ENCODE assay signal across 10 cellular contexts in genomic region chr16:57689772-57690558, GRCh38. TPM values are rescaled to one million over a fixed set of nuclear protein-coding genes. Genes with fewer than 3 reads are reported as not detected.
DNase-seq lines count a peak whose midpoint lies in the region; ATAC-seq and TF ChIP-seq lines count a peak whose summit lies in the region.
"Had no signal": no experiment of that assay in that cellular context is flagged by ENCODE, and none has a peak within 500 bp of the region (broad histone marks: within the 10 kb centered on the region; RNA-seq: fewer than 3 reads in every experiment).

No MANE protein-coding gene starts in this region.

- no peak overlapping the region for H3K9ac ChIP-seq in MM.1S (ENCODE audit: low read length)

- no peaks in the 10 kb centered on the region for H3K9me2 ChIP-seq in MM.1S (replicated peaks; ENCODE audit: insufficient read depth, low read length)

- H3K27me3 Mint-ChIP-seq in CD14-positive monocyte (ENCODE audit: low read depth in 3 of 3) = peaks cover 1 to 10% (median 2%) of the 10 kb centered on the region in 3 donors
- H3K27me3 Mint-ChIP-seq in IgD-negative memory B cell = peaks cover 1% of the 10 kb centered on the region

- H3K27ac ChIP-seq in MM.1S (ENCODE audit: low read length) (no peak overlapping the region), gastrocnemius medialis (no peak overlapping the region)
- H3K27ac ChIP-seq: tibial artery, VCaP had no signal

- H3K27me3 ChIP-seq in MM.1S (replicated peaks; ENCODE audit: insufficient read depth, low read length) = no peaks in the 10 kb centered on the region
- H3K27me3 ChIP-seq in gastrocnemius medialis = peaks cover 0 to 5% (median 0%) of the 10 kb centered on the region in 3 donors

- peaks cover 58% of the 10 kb centered on the region for H3K4me1 Mint-ChIP-seq in CD14-positive monocyte
- H3K4me1 Mint-ChIP-seq in IgD-negative memory B cell = peaks cover 5 to 13% (median 12%) of the 10 kb centered on the region in 3 donors

- no peaks in the 10 kb centered on the region for H3K79me2 ChIP-seq in MM.1S (ENCODE audit: low read length)

- no peaks in the 10 kb centered on the region for H4K20me1 ChIP-seq in MM.1S (ENCODE audit: insufficient read depth, low read length)

- H3K4me3 ChIP-seq in MM.1S (ENCODE audit: low read length) (no peak overlapping the region), gastrocnemius medialis (no peak overlapping the region)
- H3K4me3 ChIP-seq: tibial artery had no signal

- H3K4me3 Mint-ChIP-seq in CD14-positive monocyte (peak overlapping the region; percentile 20 to 24), IgD-negative memory B cell (peak overlapping the region in 3 of 4 donors; percentile 3 to 84 (median 76))

- no peaks in the 10 kb centered on the region for H3F3A ChIP-seq in MM.1S (ENCODE audit: insufficient read depth, low read length)

- TF ChIP-seq POLR2A in gastrocnemius medialis (IDR thresholded peaks at IDR 0.05) = no peak

- no peak overlapping the region for H2AFZ ChIP-seq in MM.1S (ENCODE audit: low read length)

- no peak overlapping the region for H3K4me2 ChIP-seq in MM.1S (ENCODE audit: low read depth, low read length)

- TF ChIP-seq CTCF in CD14-positive monocyte (IDR thresholded peaks at IDR 0.05) (no peak), MM.1S (IDR thresholded peaks at IDR 0.05; ENCODE audit: low read length) (no peak), gastrocnemius medialis (IDR thresholded peaks at IDR 0.05 in 4 of 5, conservative IDR thresholded peaks at IDR 0.05 in 1 of 5) (no peak)

- H3K36me3 Mint-ChIP-seq in CD14-positive monocyte (no peaks in the 10 kb centered on the region), IgD-negative memory B cell (no peaks in the 10 kb centered on the region)

- DNase-seq in CD14-positive monocyte (ENCODE audit: low spot score) (no peak), activated gamma-delta T cell treated with Interleukin-2 at 50 U/mL for 16 hours (peak; percentile 48), NCI-H69 (lab: John Stamatoyannopoulos, UW) (no peak), MM.1S (no peak), gastrocnemius medialis (no peak)
- peak; percentile 15 for DNase-seq in stimulated activated CD8-positive, alpha-beta memory T cell treated with anti-CD3 and anti-CD28 coated beads, Interleukin-12 subunit alpha, Interleukin-12 subunit beta, amount 100 ng/mL, for 4 hours (ENCODE audit: low read depth)

- no peaks in the 10 kb centered on the region for H3K4me1 ChIP-seq in MM.1S (ENCODE audit: low read length)
- no peaks in the 10 kb centered on the region for H3K4me1 ChIP-seq in gastrocnemius medialis
- H3K4me1 ChIP-seq: tibial artery had no signal

- ATAC-seq in GM19351 (IDR thresholded peaks at IDR 0.05; ENCODE audit: unreplicated experiment) (peak; percentile 78), gastrocnemius medialis (no peak)

- H3K36me3 ChIP-seq in MM.1S (replicated peaks; ENCODE audit: insufficient read depth, low read length) (no peaks in the 10 kb centered on the region), gastrocnemius medialis (no peaks in the 10 kb centered on the region)
- H3K36me3 ChIP-seq: tibial artery had no signal

- intact Hi-C loops in CD14-positive monocyte (cut with micrococcal nuclease) (loop anchor here (5.0 kb wide), 3 partner anchors 38 to 43 kb away; no protein-coding TSS in a partner anchor), gastrocnemius medialis (cut with DNase I; ENCODE audit: low total_unique reads) (no loop called here)

- H3K9me3 ChIP-seq in MM.1S (replicated peaks; ENCODE audit: insufficient read depth, low read length) = no peaks in the 10 kb centered on the region
- no peaks in the 10 kb centered on the region for H3K9me3 ChIP-seq in gastrocnemius medialis
- H3K9me3 ChIP-seq: tibial artery had no signal

- peak overlapping the region; percentile 47 to 86 (median 82) for H3K27ac Mint-ChIP-seq in CD14-positive monocyte
- peak overlapping the region in 2 of 3 donors; percentile 15 to 94 for H3K27ac Mint-ChIP-seq in IgD-negative memory B cell

- H3K9me3 Mint-ChIP-seq in CD14-positive monocyte = peaks cover 0 to 2% (median 0%) of the 10 kb centered on the region in 7 donors
- H3K9me3 Mint-ChIP-seq in IgD-negative memory B cell = no peaks in the 10 kb centered on the region

- in situ Hi-C loops in gastrocnemius medialis (cut with MboI; ENCODE audit: low sequenced_read_pairs in 4 of 4) = no loop called here

RNA-seq across cellular contexts. Expression of gene DRC7, which starts 4.6 kb away (rescaled TPM):
- polyA plus RNA-seq in CD14-positive monocyte (under 1 TPM in 1 of 2 donors, not detected in 1; 0.11 TPM), IgD-negative memory B cell (not detected)
- total RNA-seq in gastrocnemius medialis = not detected

RNA-seq across cellular contexts. Expression of gene ADGRG3, which starts 21.9 kb away (rescaled TPM):
- under 1 TPM in 1 of 2 donors, not detected in 1; 0.41 TPM for polyA plus RNA-seq in CD14-positive monocyte
- polyA plus RNA-seq in IgD-negative memory B cell = not detected
- total RNA-seq in gastrocnemius medialis = under 1 TPM in 1 of 4 donors, not detected in 3; 0.71 TPM

RNA-seq across cellular contexts. Expression of gene KATNB1, which starts 45.6 kb away (rescaled TPM):
- polyA plus RNA-seq in CD14-positive monocyte (10 to 100 TPM; 16.9 to 17.7 TPM), IgD-negative memory B cell (16.6 TPM)
- total RNA-seq in gastrocnemius medialis = 10 to 100 TPM; 10.7 to 18.0 (median 14.2) TPM

Comparison
In these comparisons a context has a peak if more than half of its experiments do, and no peak if none do; other contexts are left out.
1. DNase-seq: peak in activated gamma-delta T cell treated with Interleukin-2 at 50 U/mL for 16 hours (single experiment) and stimulated activated CD8-positive, alpha-beta memory T cell treated with anti-CD3 and anti-CD28 coated beads, Interleukin-12 subunit alpha, Interleukin-12 subunit beta, amount 100 ng/mL, for 4 hours (single experiment); none in CD14-positive monocyte (single experiment), NCI-H69 (single experiment), MM.1S (single experiment) and gastrocnemius medialis (0 of 2).